8 cellular contexts compared by ENCODE assay signal in genomic region chr11:70270877-70271634, GRCh38. TPM values are rescaled to one million over a fixed set of nuclear protein-coding genes. Genes with fewer than 3 reads are reported as not detected.
DNase-seq lines count a peak whose midpoint lies in the region; ATAC-seq and TF ChIP-seq lines count a peak whose summit lies in the region.

No MANE protein-coding gene starts in this region.

- DNase-seq in AG04450 (ENCODE audit: low read depth, low spot score) (peak; percentile 13), SJCRH30 (peak; percentile 11 to 18), left cardiac atrium (peak; percentile 50), renal cortical epithelial cell (ENCODE audit: low read depth) (peak; percentile 57), NCI-H1694 (lab: John Stamatoyannopoulos, UW) (no peak)
- peak in 1 of 2 donors; percentile 58 for DNase-seq in activated naive CD4-positive, alpha-beta T cell treated with anti-CD3 and anti-CD28 coated beads, Interleukin-2, amount 50 U/mL, for 72 hours (ENCODE audit: low spot score in 2 of 2)

- H3K36me3 ChIP-seq in SJCRH30 = peaks cover 34% of the 10 kb centered on the region

- POLR2A ChIA-PET in AG04450 (lab: Yijun Ruan, JAX) = interaction anchor here (0.6 to 1.4 kb wide), 7 partner anchors 10 to 1940 kb away, joined by 3 to 6 read pairs (median 3); partner anchors contain the start of gene FADD

- intact Hi-C loops in left cardiac atrium (cut with DNase I) = loop anchor here in 1 of 2 donors (10.0 kb wide), 1 partner anchor 104 kb away; no protein-coding TSS in a partner anchor

- no peak for TF ChIP-seq CTCF in AG04450 (IDR thresholded peaks at IDR 0.05; ENCODE audit: low read depth, low read length)

- H3K9me3 Mint-ChIP-seq in activated naive CD4-positive, alpha-beta T cell treated with anti-CD3 and anti-CD28 coated beads, Interleukin-2, amount 50 U/mL, for 72 hours = no peaks in the 10 kb centered on the region

- H3K4me3 ChIP-seq in AG04450 (ENCODE audit: low read depth, low read length) (peak overlapping the region; percentile 84), SJCRH30 (peak overlapping the region; percentile 86)

- ATAC-seq in GM18907 (IDR thresholded peaks at IDR 0.05; ENCODE audit: unreplicated experiment) (peak; percentile 37), HG03135 (IDR thresholded peaks at IDR 0.05; ENCODE audit: unreplicated experiment) (peak; percentile 41), left cardiac atrium (peak; percentile 32 to 58)
- ATAC-seq in activated naive CD4-positive, alpha-beta T cell treated with anti-CD3 and anti-CD28 coated beads, Interleukin-2, amount 50 U/mL, for 72 hours = peak; percentile 52 to 60

- CTCF ChIA-PET in AG04450 (lab: Charles Lee) = interaction anchor here (0.6 kb wide), 1 partner anchor 38 kb away, joined by 3 read pairs; no protein-coding TSS in a partner anchor

- H3K9me3 ChIP-seq in AG04450 (ENCODE audit: control insufficient read depth, insufficient read depth, low read length) = no peaks in the 10 kb centered on the region; the same call in 1 of the 2 replicates
- no peaks in the 10 kb centered on the region for H3K9me3 ChIP-seq in SJCRH30 (replicated peaks)

- H3K27me3 ChIP-seq in AG04450 (ENCODE audit: control insufficient read depth, insufficient read depth, low read length) (peaks cover 9% of the 10 kb centered on the region), SJCRH30 (no peaks in the 10 kb centered on the region)

- 0 out of 2 replicates have a peak, but pooled peaks cover 3% of the 10 kb centered on the region for H3K4me1 ChIP-seq in SJCRH30

- peaks cover 4 to 5% of the 10 kb centered on the region in 2 donors for H3K36me3 Mint-ChIP-seq in activated naive CD4-positive, alpha-beta T cell treated with anti-CD3 and anti-CD28 coated beads, Interleukin-2, amount 50 U/mL, for 72 hours

- H3K27ac Mint-ChIP-seq in activated naive CD4-positive, alpha-beta T cell treated with anti-CD3 and anti-CD28 coated beads, Interleukin-2, amount 50 U/mL, for 72 hours = peak overlapping the region; percentile 72 to 95

- H3K27ac ChIP-seq in AG04450 (ENCODE audit: low read depth, low read length) = no peak overlapping the region
- H3K27ac ChIP-seq in SJCRH30 = no peak overlapping the region

RNA-seq across cellular contexts. Expression of gene PPFIA1, which starts 0.6 kb away (rescaled TPM):
- polyA plus RNA-seq in AG04450 (2011; rRNA removed) = 32.9 and 39.9 TPM in 2 replicates
- 91.4 and 113 TPM in 2 replicates for polyA minus RNA-seq in AG04450 (2011; rRNA and poly(A)+ RNA removed)
- 35.0 and 35.8 TPM in 2 replicates for total RNA-seq in SJCRH30 (2014; rRNA removed; shearing (Covaris generic))
- total RNA-seq in activated naive CD4-positive, alpha-beta T cell treated with anti-CD3 and anti-CD28 coated beads, Interleukin-2, amount 50 U/mL, for 72 hours = 10 to 100 TPM; 31.4 to 37.9 TPM
- total RNA-seq in left cardiac atrium (10 to 100 TPM; 32.0 to 39.8 TPM), renal cortical epithelial cell (28.1 and 52.5 TPM in 2 replicates)
